Comparison of ENCODE assay signal across 30 cellular contexts in the genomic region with DNA sequence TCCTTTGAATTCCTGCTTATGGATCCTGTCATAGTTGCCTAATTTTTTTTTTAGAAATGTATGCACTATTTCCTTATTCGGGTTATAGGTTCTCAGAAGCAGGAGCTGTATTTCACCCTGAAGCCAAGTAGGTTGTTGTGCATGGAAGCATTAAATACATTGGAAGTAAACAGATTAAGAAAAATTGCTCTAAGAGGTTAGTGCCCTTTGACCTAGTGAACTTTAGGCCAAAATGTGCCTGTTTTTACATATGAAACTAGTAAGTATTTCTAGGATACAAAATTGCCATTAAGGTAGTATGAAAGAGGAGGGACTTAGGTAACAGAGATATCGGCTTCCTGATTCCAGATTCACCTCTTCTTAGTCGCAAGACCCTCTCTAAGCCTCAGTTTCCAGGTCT.
DNase-seq lines count a peak whose midpoint lies in the region; ATAC-seq, FAIRE-seq and TF ChIP-seq lines count a peak whose summit lies in the region.
"Had no signal": no experiment of that assay in that cellular context is flagged by ENCODE, and none has a peak within 500 bp of the region (broad histone marks: within the 10 kb centered on the region; RNA-seq: fewer than 3 reads in every experiment).

No MANE protein-coding gene starts in this region.

- no peak overlapping the region for H3K4me3 ChIP-seq in liver (ENCODE audit: low read depth in 1 of 3, low read length in 3 of 3)
- no peak overlapping the region for H3K4me3 ChIP-seq in HepG2 (replicated peaks in 1 of 3; ENCODE audit: insufficient read depth in 1 of 3, low read depth in 2 of 3, low read length in 3 of 3)
- H3K4me3 ChIP-seq in astrocyte (ENCODE audit: insufficient read depth, low read depth, low read length), result no peak overlapping the region
- H3K4me3 ChIP-seq: BLaER1, GM12878 had no signal

- H3K4me2 ChIP-seq in HepG2 (ENCODE audit: low read depth, low read length) (no peak overlapping the region), astrocyte (ENCODE audit: low read length) (no peak overlapping the region)
- H3K4me2 ChIP-seq: BLaER1 had no signal

- DNase-seq in HepG2 (ENCODE audit: low spot score), result no peak
- no peak for DNase-seq in astrocyte (ENCODE audit: low read depth)
- DNase-seq in effector memory CD8-positive, alpha-beta T cell, result no peak
- DNase-seq in stimulated activated effector memory CD8-positive, alpha-beta T cell treated with anti-CD3 and anti-CD28 coated beads, Interleukin-12 subunit alpha, Interleukin-12 subunit beta, amount 100 ng/mL, for 72 hours (ENCODE audit: low spot score in 2 of 2), result no peak
- DNase-seq in pons (ENCODE audit: low spot score), result no peak
- no peak for DNase-seq in nephron progenitor cell
- DNase-seq: 8988T; ACHN; BE2C; C1 segment of cervical spinal cord; CD4-positive, alpha-beta memory T cell; CD4-positive, CD25-positive, alpha-beta regulatory T cell; CD8-positive, alpha-beta memory T cell; COR-L47; DMS 273 treated with DMSO at 0.1 percent for 48 hours; DMS153; DMS53; DMS79; DND-41; EL; GDM1 had no signal

- TF ChIP-seq CTCF in liver (IDR thresholded peaks at IDR 0.05; ENCODE audit: low read depth, low read length, missing input control) (no peak), HepG2 (CRISPR knock-in tag; IDR thresholded peaks at IDR 0.05) (no peak), astrocyte (IDR thresholded peaks at IDR 0.05; ENCODE audit: insufficient read depth, low read depth, low read length) (no peak), nephron progenitor cell (IDR thresholded peaks at IDR 0.05) (no peak)

- intact Hi-C loops in HepG2 (cut with micrococcal nuclease; ENCODE audit: unreplicated experiment), result no loop called here

- no peak for TF ChIP-seq RAD21 in liver (IDR thresholded peaks at IDR 0.05)
- TF ChIP-seq RAD21 in HepG2 (CRISPR knock-in tag; IDR thresholded peaks at IDR 0.05), result no peak

- H3K4me1 Mint-ChIP-seq in astrocyte (ENCODE audit: low read depth, unreplicated experiment), result no peaks in the 10 kb centered on the region
- peaks cover 4 to 12% of the 10 kb centered on the region in 2 donors for H3K4me1 Mint-ChIP-seq in effector memory CD8-positive, alpha-beta T cell (ENCODE audit: low read depth in 2 of 2)
- H3K4me1 Mint-ChIP-seq in stimulated activated effector memory CD8-positive, alpha-beta T cell treated with anti-CD3 and anti-CD28 coated beads, Interleukin-12 subunit alpha, Interleukin-12 subunit beta, amount 100 ng/mL, for 72 hours, result peaks cover 14% of the 10 kb centered on the region
- no peaks in the 10 kb centered on the region for H3K4me1 Mint-ChIP-seq in nephron progenitor cell
- H3K4me1 Mint-ChIP-seq: CD14-positive monocyte had no signal

- H3K36me3 Mint-ChIP-seq in astrocyte (ENCODE audit: low read depth, unreplicated experiment) (peaks cover 32% of the 10 kb centered on the region), nephron progenitor cell (ENCODE audit: low read depth) (peaks cover 56% of the 10 kb centered on the region)
- peaks cover 74% of the 10 kb centered on the region for H3K36me3 Mint-ChIP-seq in effector memory CD8-positive, alpha-beta T cell (ENCODE audit: insufficient read depth)
- H3K36me3 Mint-ChIP-seq in stimulated activated effector memory CD8-positive, alpha-beta T cell treated with anti-CD3 and anti-CD28 coated beads, Interleukin-12 subunit alpha, Interleukin-12 subunit beta, amount 100 ng/mL, for 72 hours, result peaks cover 70% of the 10 kb centered on the region

- H4K20me1 ChIP-seq in HepG2 (ENCODE audit: insufficient read depth, low read length), result no peaks in the 10 kb centered on the region; the same call in 1 of the 2 replicates
- H4K20me1 ChIP-seq in astrocyte (ENCODE audit: insufficient read depth, low read length), result peaks cover 3% of the 10 kb centered on the region
- H4K20me1 ChIP-seq: BLaER1 had no signal

- H3K27ac Mint-ChIP-seq in astrocyte (ENCODE audit: unreplicated experiment), result no peak overlapping the region
- H3K27ac Mint-ChIP-seq in effector memory CD8-positive, alpha-beta T cell, result peak overlapping the region; percentile 42 to 46
- H3K27ac Mint-ChIP-seq in stimulated activated effector memory CD8-positive, alpha-beta T cell treated with anti-CD3 and anti-CD28 coated beads, Interleukin-12 subunit alpha, Interleukin-12 subunit beta, amount 100 ng/mL, for 72 hours, result peak overlapping the region; percentile 26
- H3K27ac Mint-ChIP-seq in nephron progenitor cell, result no peak overlapping the region

- H3K9me3 ChIP-seq in liver (ENCODE audit: control insufficient read depth in 4 of 4, low read length in 3 of 4) (no peaks in the 10 kb centered on the region), HepG2 (ENCODE audit: low read length) (peaks cover 16% of the 10 kb centered on the region), astrocyte (ENCODE audit: insufficient read depth, low read depth, low read length) (no peaks in the 10 kb centered on the region)
- H3K9me3 ChIP-seq: BE2C, BLaER1 had no signal

- TF ChIP-seq EP300 in HepG2 (IDR thresholded peaks at IDR 0.05; ENCODE audit: low read depth in 2 of 2, low read length in 2 of 2) (no peak), HepG2 (CRISPR knock-in tag; IDR thresholded peaks at IDR 0.05; ENCODE audit: borderline replicate concordance) (no peak)

- peaks cover 10 to 42% (median 36%) of the 10 kb centered on the region in 4 donors for H3K36me3 ChIP-seq in liver (ENCODE audit: control insufficient read depth in 4 of 4, insufficient read depth in 3 of 4, low read depth in 1 of 4, low read length in 3 of 4)
- no peaks in the 10 kb centered on the region for H3K36me3 ChIP-seq in HepG2 (replicated peaks in 1 of 2; ENCODE audit: control insufficient read depth in 1 of 2, insufficient read depth in 2 of 2, low read length in 2 of 2)
- peaks cover 44% of the 10 kb centered on the region for H3K36me3 ChIP-seq in astrocyte (ENCODE audit: insufficient read depth, low read length)
- H3K36me3 ChIP-seq: BE2C had no signal

- TF ChIP-seq POLR2A in HepG2 (IDR thresholded peaks at IDR 0.05; ENCODE audit: insufficient read depth in 1 of 2, low read depth in 2 of 2, low read length in 2 of 2), result no peak

- H3K27me3 ChIP-seq in liver (ENCODE audit: control insufficient read depth in 4 of 4, insufficient read depth in 4 of 4, low read length in 3 of 4) (no peaks in the 10 kb centered on the region), HepG2 (ENCODE audit: control insufficient read depth in 1 of 2, insufficient read depth in 2 of 2, low read length in 2 of 2) (no peaks in the 10 kb centered on the region), astrocyte (ENCODE audit: insufficient read depth, low read length) (no peaks in the 10 kb centered on the region)
- H3K27me3 ChIP-seq: BE2C, BLaER1 had no signal

- CTCF ChIA-PET in HepG2 (lab: Yijun Ruan, JAX; ENCODE audit: low intra/inter-chr PET ratio, low total read pairs), result no interaction called here

- FAIRE-seq in HepG2 (lab: Jason Lieb, UNC) (no peak), astrocyte (lab: Jason Lieb, UNC) (peak; percentile 26)
- FAIRE-seq: A204.1, GM12878, GM12892, GM18507, GM19239 had no signal

- POLR2A ChIA-PET in HepG2 (lab: Yijun Ruan, JAX), result no interaction called here

- WGBS in liver, result 94% methylated on average over 3 of the region's 3 CpGs
- WGBS in HepG2 (ENCODE audit: low lambda C conversion rate), result 97% methylated on average over 3 of the region's 3 CpGs

- no peaks in the 10 kb centered on the region for H3K79me2 ChIP-seq in HepG2 (ENCODE audit: insufficient read depth, low read length)
- no peaks in the 10 kb centered on the region for H3K79me2 ChIP-seq in astrocyte (ENCODE audit: insufficient read depth, low read length)

- H3K9ac ChIP-seq in liver (ENCODE audit: low read depth in 1 of 2, low read length in 2 of 2) (no peak overlapping the region), HepG2 (ENCODE audit: insufficient read depth, low read depth, low read length) (no peak overlapping the region), astrocyte (ENCODE audit: low read length) (no peak overlapping the region)
- H3K9ac ChIP-seq: BLaER1 had no signal

- H3K4me1 ChIP-seq in liver (ENCODE audit: control insufficient read depth in 4 of 4, insufficient read depth in 4 of 4, low read length in 3 of 4) (peaks cover 0 to 3% (median 0%) of the 10 kb centered on the region in 4 donors), HepG2 (ENCODE audit: insufficient read depth, low read length) (no peaks in the 10 kb centered on the region), astrocyte (ENCODE audit: insufficient read depth, low read length) (no peaks in the 10 kb centered on the region)
- H3K4me1 ChIP-seq: BE2C, BLaER1 had no signal

- ATAC-seq in HepG2, result no peak
- ATAC-seq in effector memory CD8-positive, alpha-beta T cell (replicated peaks), result no peak
- no peak for ATAC-seq in stimulated activated effector memory CD8-positive, alpha-beta T cell treated with anti-CD3 and anti-CD28 coated beads, Interleukin-12 subunit alpha, Interleukin-12 subunit beta, amount 100 ng/mL, for 72 hours
- ATAC-seq in GM18858 (IDR thresholded peaks at IDR 0.05; ENCODE audit: unreplicated experiment), result no peak
- ATAC-seq: GM12878 had no signal

- no peak overlapping the region for H2AFZ ChIP-seq in HepG2 (ENCODE audit: low read length)
- no peak overlapping the region for H2AFZ ChIP-seq in astrocyte (ENCODE audit: low read depth, low read length)

- in situ Hi-C loops in HepG2 (cut with HindIII; ENCODE audit: extremely low pct_ligation_motif_present, low pct_unique_long_range_greater_than_20kb), result no loop called here

- H3K27ac ChIP-seq in liver (ENCODE audit: low read depth in 1 of 2, low read length in 2 of 2) (no peak overlapping the region), HepG2 (ENCODE audit: extremely low read length, insufficient read depth, low read length) (no peak overlapping the region), astrocyte (ENCODE audit: low read depth, low read length) (no peak overlapping the region)
- H3K27ac ChIP-seq: BLaER1 had no signal

- H3K4me3 Mint-ChIP-seq in astrocyte (ENCODE audit: unreplicated experiment) (no peak overlapping the region), nephron progenitor cell (no peak overlapping the region)
- H3K4me3 Mint-ChIP-seq in effector memory CD8-positive, alpha-beta T cell, result no peak overlapping the region
- H3K4me3 Mint-ChIP-seq in stimulated activated effector memory CD8-positive, alpha-beta T cell treated with anti-CD3 and anti-CD28 coated beads, Interleukin-12 subunit alpha, Interleukin-12 subunit beta, amount 100 ng/mL, for 72 hours, result no peak overlapping the region
- H3K4me3 Mint-ChIP-seq: CD14-positive monocyte; CD4-positive, alpha-beta memory T cell; CD4-positive, CD25-positive, alpha-beta regulatory T cell; CD8-positive, alpha-beta memory T cell had no signal

- H3K9me3 Mint-ChIP-seq in astrocyte (ENCODE audit: unreplicated experiment), result no peaks in the 10 kb centered on the region
- H3K9me3 Mint-ChIP-seq in effector memory CD8-positive, alpha-beta T cell, result peaks cover 5 to 12% of the 10 kb centered on the region in 2 donors
- H3K9me3 Mint-ChIP-seq in stimulated activated effector memory CD8-positive, alpha-beta T cell treated with anti-CD3 and anti-CD28 coated beads, Interleukin-12 subunit alpha, Interleukin-12 subunit beta, amount 100 ng/mL, for 72 hours, result peaks cover 9% of the 10 kb centered on the region
- peaks cover 27% of the 10 kb centered on the region for H3K9me3 Mint-ChIP-seq in nephron progenitor cell

- BruUV-seq in HepG2 (replicated peaks; lab: Mats Ljungman, UMichigan), result no TSS peak

- H3K27me3 Mint-ChIP-seq in astrocyte (ENCODE audit: low read depth, unreplicated experiment) (no peaks in the 10 kb centered on the region), nephron progenitor cell (ENCODE audit: low read depth, poor library complexity) (no peaks in the 10 kb centered on the region)
- H3K27me3 Mint-ChIP-seq in effector memory CD8-positive, alpha-beta T cell, result no peaks in the 10 kb centered on the region
- H3K27me3 Mint-ChIP-seq: CD4-positive, alpha-beta memory T cell; CD4-positive, CD25-positive, alpha-beta regulatory T cell; CD8-positive, alpha-beta memory T cell had no signal

Comparison
In these comparisons a context has a peak if more than half of its experiments do, and no peak if none do; other contexts are left out.
1. H3K27ac Mint-ChIP-seq: peak in effector memory CD8-positive, alpha-beta T cell (2 of 2) and stimulated activated effector memory CD8-positive, alpha-beta T cell treated with anti-CD3 and anti-CD28 coated beads, Interleukin-12 subunit alpha, Interleukin-12 subunit beta, amount 100 ng/mL, for 72 hours (single experiment); none in astrocyte (single experiment) and nephron progenitor cell (single experiment).